Comparison of ENCODE assay signal across 16 cellular contexts in the genomic region with DNA sequence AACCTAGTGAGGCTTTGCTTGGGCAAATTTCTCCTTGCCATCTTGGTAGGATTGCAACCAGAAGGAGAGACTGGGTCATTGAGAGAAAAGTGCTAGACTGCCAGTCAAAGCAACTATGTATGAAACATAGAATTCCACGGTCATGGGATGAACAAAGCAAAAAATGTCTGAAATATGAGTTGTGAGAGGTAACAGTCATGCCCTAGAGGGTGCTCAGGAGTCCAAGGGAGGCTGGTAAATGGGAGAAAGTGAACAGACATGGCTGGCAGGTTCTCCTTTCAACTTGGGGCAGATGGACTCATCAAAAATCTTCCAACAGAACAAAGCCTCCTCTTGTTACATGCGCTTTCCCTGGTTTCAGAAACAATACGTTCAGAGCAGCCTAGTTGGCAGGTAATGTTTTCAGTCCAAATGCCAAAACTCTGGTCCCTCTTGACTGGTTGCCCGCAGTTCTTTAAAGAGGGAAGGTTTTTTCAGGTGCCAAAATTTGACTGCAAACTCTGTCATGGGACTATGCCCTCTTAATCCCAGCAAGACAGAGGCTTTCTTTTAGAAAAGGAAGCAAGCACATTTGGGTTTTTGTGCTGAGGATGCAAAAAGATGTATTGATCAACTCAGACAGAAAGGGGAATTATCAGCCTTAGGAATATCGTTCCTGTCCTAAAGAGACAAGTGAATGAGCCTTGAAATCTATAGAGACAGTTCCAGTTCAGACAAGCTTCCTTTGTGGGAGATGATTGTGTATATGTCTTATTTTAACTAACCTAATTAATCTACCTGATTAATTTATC.
DNase-seq lines count a peak whose midpoint lies in the region; ATAC-seq and TF ChIP-seq lines count a peak whose summit lies in the region.
"Had no signal": no experiment of that assay in that cellular context is flagged by ENCODE, and none has a peak within 500 bp of the region (broad histone marks: within the 10 kb centered on the region; RNA-seq: fewer than 3 reads in every experiment).

No MANE protein-coding gene starts in this region.

- no peak overlapping the region for H3K4me2 ChIP-seq in Loucy (ENCODE audit: low read depth, low read length, poor library complexity, severe bottlenecking)

- no peaks in the 10 kb centered on the region for H3K9me3 ChIP-seq in Loucy (ENCODE audit: insufficient read depth, low read depth, low read length)
- H3K9me3 ChIP-seq: left lung, ovary had no signal

- no peaks in the 10 kb centered on the region for H3F3A ChIP-seq in Loucy (ENCODE audit: low read depth)

- H4K20me1 ChIP-seq in Loucy (ENCODE audit: insufficient read depth, low read length, poor library complexity, severe bottlenecking): no peaks in the 10 kb centered on the region

- DNase-seq in Ammon's horn (ENCODE audit: low spot score) (peak; percentile 35), epithelial cell of esophagus (ENCODE audit: low read depth) (peak; percentile 47), medulla oblongata (ENCODE audit: extremely low spot score) (peak; percentile 68), NCI-H1417 (lab: John Stamatoyannopoulos, UW) (no peak), posterior cingulate gyrus (no peak), RWPE1 (ENCODE audit: low spot score) (no peak)
- DNase-seq: activated B cell treated with CpG ODN at 0.5 μM for 24 hours, DMS79, foreskin melanocyte, KBM-7, left lung, NCI-H1092 treated with DMSO at 0.1 percent for 48 hours, ovary, small intestine had no signal

- H3K36me3 ChIP-seq in Loucy (ENCODE audit: insufficient read depth, low read length): no peaks in the 10 kb centered on the region
- H3K36me3 ChIP-seq: left lung, ovary had no signal

- H3K27me3 ChIP-seq in Loucy (ENCODE audit: insufficient read depth, low read length, poor library complexity, severe bottlenecking): no peaks in the 10 kb centered on the region
- H3K27me3 ChIP-seq: left lung, ovary had no signal

- H3K79me2 ChIP-seq in Loucy (ENCODE audit: insufficient read depth, low read length): no peaks in the 10 kb centered on the region

- intact Hi-C loops in posterior cingulate gyrus (cut with DNase I): loop anchor here (5.0 kb wide), 1 partner anchor 188 kb away; no protein-coding TSS in a partner anchor

- no peak overlapping the region for H2AFZ ChIP-seq in Loucy (ENCODE audit: low read length)

- POLR2A ChIA-PET in RWPE1 (lab: Yijun Ruan, JAX; ENCODE audit: low non-redundant PET): no interaction called here

- H3K9me2 ChIP-seq in Loucy (replicated peaks; ENCODE audit: low read depth, low read length): no peaks in the 10 kb centered on the region

- H3K4me3 ChIP-seq in Loucy (ENCODE audit: low read length, poor library complexity, severe bottlenecking) (no peak overlapping the region), epithelial cell of esophagus (ENCODE audit: low read length) (no peak overlapping the region)
- H3K4me3 ChIP-seq: left lung, ovary had no signal

- no peak for ATAC-seq in GM19395 (IDR thresholded peaks at IDR 0.05; ENCODE audit: unreplicated experiment)
- ATAC-seq: left lung had no signal

- TF ChIP-seq CTCF in Loucy (conservative IDR thresholded peaks at IDR 0.05; ENCODE audit: low read length): peak; percentile 34
- peak; percentile 32 for TF ChIP-seq CTCF in epithelial cell of esophagus (IDR thresholded peaks at IDR 0.05; ENCODE audit: insufficient read depth, low read depth, low read length, missing control alignments)
- TF ChIP-seq CTCF in RWPE1 (conservative IDR thresholded peaks at IDR 0.05; ENCODE audit: low read depth): no peak

- no peak overlapping the region for H3K9ac ChIP-seq in Loucy (ENCODE audit: low read depth, low read length, poor library complexity, severe bottlenecking)

- no peak overlapping the region for H3K27ac ChIP-seq in RWPE1
- H3K27ac ChIP-seq: left lung, ovary had no signal

- CTCF ChIA-PET in RWPE1 (lab: Yijun Ruan, JAX): no interaction called here

- H3K4me1 ChIP-seq in Loucy (ENCODE audit: insufficient read depth, low read length, poor library complexity, severe bottlenecking): no peaks in the 10 kb centered on the region
- H3K4me1 ChIP-seq: left lung had no signal

Comparison
In these comparisons a context has a peak if more than half of its experiments do, and no peak if none do; other contexts are left out.
1. DNase-seq: peak in Ammon's horn (single experiment), epithelial cell of esophagus (single experiment) and medulla oblongata (single experiment); none in NCI-H1417 (0 of 3), posterior cingulate gyrus (0 of 10) and RWPE1 (single experiment).